In the genomic region with DNA sequence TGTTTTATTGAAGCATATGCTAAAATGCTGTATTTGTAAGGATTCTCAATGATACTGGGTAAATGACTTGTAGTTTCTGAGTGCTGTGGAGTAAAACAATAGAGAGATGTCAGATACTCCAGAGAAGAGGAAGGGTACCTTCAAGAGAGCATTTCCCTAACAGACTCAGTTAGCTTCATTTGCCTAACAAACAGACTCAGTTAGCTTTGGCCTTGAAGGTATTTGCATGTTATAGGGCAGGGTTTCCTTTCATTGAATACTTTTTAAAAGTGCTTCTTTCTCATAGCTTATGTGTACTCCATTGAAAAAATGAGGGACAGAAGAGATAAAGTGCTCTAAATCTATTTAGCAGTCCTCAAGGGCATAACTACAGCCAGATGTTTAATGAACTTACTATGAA, we compare ENCODE assay signal across 25 cellular contexts.
"Had no signal": no experiment of that assay in that cellular context is flagged by ENCODE, and none has a peak within 500 bp of the region (broad histone marks: within the 10 kb centered on the region; RNA-seq: fewer than 3 reads in every experiment).

No MANE protein-coding gene starts in this region.

- H3K27me3 ChIP-seq: brain microvascular endothelial cell, cardiac muscle cell, Peyer's patch, SJCRH30 had no signal

- DNase-seq: activated B cell treated with CpG ODN at 0.5 μM for 24 hours; activated CD4-positive, alpha-beta T cell treated with anti-CD3 and anti-CD28 coated beads for 1 hour; activated CD4-positive, alpha-beta T cell treated with anti-CD3 and anti-CD28 coated beads, Interleukin-2, amount 10 ng/mL, durations not matched to agents 24 days and 14 days; activated CD4-positive, alpha-beta T cell treated with anti-CD3 and anti-CD28 coated beads, Interleukin-2, amount 50 U/mL, for 48 hours; activated gamma-delta T cell; activated naive CD4-positive, alpha-beta T cell treated with anti-CD3 and anti-CD28 coated beads for 36 hours; activated naive CD8-positive, alpha-beta T cell treated with anti-CD3 and anti-CD28 coated beads for 36 hours; activated T-cell treated with anti-CD3 and anti-CD28 coated beads for 4 hours; activated T-cell treated with anti-CD3 and anti-CD28 coated beads, Interleukin-2, amount 50 U/mL, for 48 hours; brain microvascular endothelial cell; NCI-H1417 treated with DMSO at 0.1 percent for 48 hours; NCI-H1694; NCI-H2029; NCI-H2107; NCI-H2171 treated with DMSO at 0.1 percent for 48 hours; NCI-H226; NK-92 treated with Interleukin-12 subunit alpha and Interleukin-12 subunit beta, amount 100 ng/mL, for 24 hours; Peyer's patch; Right ventricle myocardium superior; SJCRH30; T-helper 17 cell; T-helper 9 cell had no signal

- H3K4me3 Mint-ChIP-seq: activated B cell treated with CpG ODN at 0.5 μM for 24 hours; activated CD4-positive, alpha-beta T cell treated with anti-CD3 and anti-CD28 coated beads, Interleukin-2, amount 10 ng/mL, durations not matched to agents 24 days and 14 days; activated naive CD4-positive, alpha-beta T cell treated with anti-CD3 and anti-CD28 coated beads for 36 hours; activated naive CD8-positive, alpha-beta T cell treated with anti-CD3 and anti-CD28 coated beads for 36 hours; activated T-helper 17 cell treated with anti-CD3 and anti-CD28 coated beads, Interleukin-2, amount 50 U/mL, for 72 hours; T-helper 17 cell had no signal

- H3K9me3 Mint-ChIP-seq: activated B cell treated with CpG ODN at 0.5 μM for 24 hours; activated CD4-positive, alpha-beta T cell treated with anti-CD3 and anti-CD28 coated beads, Interleukin-2, amount 10 ng/mL, durations not matched to agents 24 days and 14 days; activated naive CD4-positive, alpha-beta T cell treated with anti-CD3 and anti-CD28 coated beads for 36 hours; activated naive CD8-positive, alpha-beta T cell treated with anti-CD3 and anti-CD28 coated beads for 36 hours; activated T-helper 17 cell treated with anti-CD3 and anti-CD28 coated beads, Interleukin-2, amount 50 U/mL, for 72 hours had no signal

- H3K4me3 ChIP-seq: cardiac muscle cell, Peyer's patch, SJCRH30 had no signal

- H3K4me1 Mint-ChIP-seq: activated CD4-positive, alpha-beta T cell treated with anti-CD3 and anti-CD28 coated beads, Interleukin-2, amount 10 ng/mL, durations not matched to agents 24 days and 14 days; activated naive CD8-positive, alpha-beta T cell treated with anti-CD3 and anti-CD28 coated beads for 36 hours; activated T-helper 17 cell treated with anti-CD3 and anti-CD28 coated beads, Interleukin-2, amount 50 U/mL, for 72 hours; T-helper 17 cell had no signal

- H3K9me3 ChIP-seq: Peyer's patch had no signal

- H3K27ac Mint-ChIP-seq: activated B cell treated with CpG ODN at 0.5 μM for 24 hours; activated CD4-positive, alpha-beta T cell treated with anti-CD3 and anti-CD28 coated beads, Interleukin-2, amount 10 ng/mL, durations not matched to agents 24 days and 14 days; activated naive CD4-positive, alpha-beta T cell treated with anti-CD3 and anti-CD28 coated beads for 36 hours; activated naive CD8-positive, alpha-beta T cell treated with anti-CD3 and anti-CD28 coated beads for 36 hours; activated T-helper 17 cell treated with anti-CD3 and anti-CD28 coated beads, Interleukin-2, amount 50 U/mL, for 72 hours; T-helper 17 cell had no signal

- H3K36me3 ChIP-seq: brain microvascular endothelial cell, cardiac muscle cell, Peyer's patch, SJCRH30 had no signal

- H3K27me3 Mint-ChIP-seq: activated naive CD8-positive, alpha-beta T cell treated with anti-CD3 and anti-CD28 coated beads for 36 hours; T-helper 17 cell had no signal

- H3K27ac ChIP-seq: brain microvascular endothelial cell, cardiac muscle cell, Peyer's patch, RWPE1, SJCRH30 had no signal

- H3K36me3 Mint-ChIP-seq: activated naive CD8-positive, alpha-beta T cell treated with anti-CD3 and anti-CD28 coated beads for 36 hours had no signal
